In the genomic region with DNA sequence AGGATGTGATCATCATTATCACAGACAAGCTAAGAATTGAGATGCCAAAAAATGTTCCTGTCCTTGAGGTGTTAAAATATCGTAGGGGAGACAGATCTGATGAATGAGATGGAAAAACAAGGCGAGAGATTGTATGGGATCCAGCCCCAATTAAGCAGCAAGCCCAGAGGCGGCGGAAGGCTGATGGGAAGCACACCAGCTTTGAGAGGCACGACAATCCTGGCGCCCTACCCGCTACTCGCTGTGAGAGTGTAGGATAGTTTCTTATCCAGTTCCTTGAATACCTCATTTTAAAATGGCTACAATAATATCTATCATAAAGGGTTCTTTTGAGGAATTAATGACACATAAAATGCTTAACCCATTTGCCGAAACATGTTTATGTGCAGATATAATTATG, we compare ENCODE assay signal across 26 cellular contexts.
"Had no signal": no experiment of that assay in that cellular context is flagged by ENCODE, and none has a peak within 500 bp of the region (broad histone marks: within the 10 kb centered on the region; RNA-seq: fewer than 3 reads in every experiment).

No MANE protein-coding gene starts in this region.

- H3K27ac ChIP-seq: colonic mucosa, esophagus muscularis mucosa, neural progenitor cell, ovary, thyroid gland had no signal

- DNase-seq: colonic mucosa; effector memory CD4-positive, alpha-beta T cell; foreskin melanocyte; glutamatergic neuron; immature natural killer cell; mesenchymal stem cell; naive thymus-derived CD4-positive, alpha-beta T cell; ovary; stimulated activated CD4-positive, alpha-beta T cell treated with anti-CD3 and anti-CD28 coated beads, Interleukin-12 subunit alpha, Interleukin-12 subunit beta, amount 100 ng/mL, for 4 hours; stimulated activated CD4-positive, alpha-beta T cell treated with anti-CD3 and anti-CD28 coated beads, Interleukin-1b, Interleukin-23, amount 100 ng/mL, for 48 hours; stimulated activated CD4-positive, alpha-beta T cell treated with anti-CD3 and anti-CD28 coated beads, Interleukin-4, amount 100 ng/mL, for 1 hour; stimulated activated CD8-positive, alpha-beta memory T cell treated with anti-CD3 and anti-CD28 coated beads, Interleukin-4, amount 100 ng/mL, for 48 hours; stimulated activated naive CD4-positive, alpha-beta T cell; stimulated activated naive CD8-positive, alpha-beta T cell treated with anti-CD3 and anti-CD28 coated beads, Interleukin-15, amount 100 ng/mL, for 72 hours; thyroid gland had no signal

- H3K4me1 ChIP-seq: colonic mucosa, esophagus muscularis mucosa, thyroid gland had no signal

- ATAC-seq: naive thymus-derived CD4-positive, alpha-beta T cell; sciatic nerve; stimulated activated naive CD8-positive, alpha-beta T cell treated with anti-CD3 and anti-CD28 coated beads, Interleukin-15, amount 100 ng/mL, for 72 hours had no signal

- H3K36me3 Mint-ChIP-seq: mesothelial cell of epicardium; naive thymus-derived CD4-positive, alpha-beta T cell; neural progenitor cell; type B pancreatic cell had no signal

- H3K4me3 Mint-ChIP-seq: dendritic cell treated with granulocyte-macrophage colony-stimulating factor and Interleukin-4, amounts not matched to agents 40 ng/mL and 50 ng/mL, for 4 days; immature natural killer cell; mesothelial cell of epicardium; naive thymus-derived CD4-positive, alpha-beta T cell; nephron; neural progenitor cell; stimulated activated naive CD8-positive, alpha-beta T cell treated with anti-CD3 and anti-CD28 coated beads, Interleukin-15, amount 100 ng/mL, for 72 hours; type B pancreatic cell had no signal

- H3K9me3 ChIP-seq: colonic mucosa, esophagus muscularis mucosa, ovary, thyroid gland had no signal

- H3K36me3 ChIP-seq: colonic mucosa, esophagus muscularis mucosa, neural progenitor cell, ovary, thyroid gland had no signal

- H3K27me3 Mint-ChIP-seq: dendritic cell treated with granulocyte-macrophage colony-stimulating factor and Interleukin-4, amounts not matched to agents 40 ng/mL and 50 ng/mL, for 4 days; stimulated activated naive CD8-positive, alpha-beta T cell treated with anti-CD3 and anti-CD28 coated beads, Interleukin-15, amount 100 ng/mL, for 72 hours; type B pancreatic cell had no signal

- H3K4me2 ChIP-seq: neural progenitor cell had no signal

- H3K9ac ChIP-seq: neural progenitor cell had no signal

- H3K27ac Mint-ChIP-seq: dendritic cell treated with granulocyte-macrophage colony-stimulating factor and Interleukin-4, amounts not matched to agents 40 ng/mL and 50 ng/mL, for 4 days; immature natural killer cell; mesothelial cell of epicardium; naive thymus-derived CD4-positive, alpha-beta T cell; nephron; neural progenitor cell; stimulated activated naive CD8-positive, alpha-beta T cell treated with anti-CD3 and anti-CD28 coated beads, Interleukin-15, amount 100 ng/mL, for 72 hours; type B pancreatic cell had no signal

- H3K9me3 Mint-ChIP-seq: dendritic cell treated with granulocyte-macrophage colony-stimulating factor and Interleukin-4, amounts not matched to agents 40 ng/mL and 50 ng/mL, for 4 days; mesothelial cell of epicardium; nephron; neural progenitor cell; stimulated activated naive CD8-positive, alpha-beta T cell treated with anti-CD3 and anti-CD28 coated beads, Interleukin-15, amount 100 ng/mL, for 72 hours; type B pancreatic cell had no signal

- H3K27me3 ChIP-seq: colonic mucosa, esophagus muscularis mucosa, neural progenitor cell, ovary, thyroid gland had no signal

- H2AFZ ChIP-seq: neural progenitor cell had no signal

- H3K4me1 Mint-ChIP-seq: immature natural killer cell; mesothelial cell of epicardium; naive thymus-derived CD4-positive, alpha-beta T cell; nephron; stimulated activated naive CD8-positive, alpha-beta T cell treated with anti-CD3 and anti-CD28 coated beads, Interleukin-15, amount 100 ng/mL, for 72 hours had no signal

- H3K4me3 ChIP-seq: colonic mucosa, esophagus muscularis mucosa, lung, neural progenitor cell, ovary, smooth muscle cell, thyroid gland had no signal

- FAIRE-seq: endothelial cell of umbilical vein, keratinocyte had no signal
